ENCODE assay signal across 15 cellular contexts in genomic region chr12:42382013-42382696, GRCh38. TPM values are rescaled to one million over a fixed set of nuclear protein-coding genes. Genes with fewer than 3 reads are reported as not detected.
A peak's percentile ranks its signal among the peaks of the same experiment; 100 is the strongest.
DNase-seq lines count a peak whose midpoint lies in the region; TF ChIP-seq lines count a peak whose summit lies in the region.
"Had no signal": no experiment of that assay in that cellular context is flagged by ENCODE, and none has a peak within 500 bp of the region (broad histone marks: within the 10 kb centered on the region; RNA-seq: fewer than 3 reads in every experiment).

No MANE protein-coding gene starts in this region.

- DNase-seq in SIG-M5 treated with dmso at 0.1 percent for 504 hours (lab: John Stamatoyannopoulos, UW; ENCODE audit: unreplicated experiment) (peak; percentile 31), SIG-M5 (lab: John Stamatoyannopoulos, UW) (no peak), MV-4-11 (lab: John Stamatoyannopoulos, UW) (peak; percentile 49), epithelial cell of esophagus (ENCODE audit: low read depth) (peak; percentile 57), renal cortical epithelial cell (ENCODE audit: low read depth) (peak; percentile 19), cerebellar nuclear complex (lab: John Stamatoyannopoulos, UW) (no peak), HT-29 (ENCODE audit: low spot score) (no peak)
- no peak for DNase-seq in activated CD4-positive, alpha-beta T cell treated with anti-CD3 and anti-CD28 coated beads for 48 hours
- DNase-seq: activated CD8-positive, alpha-beta memory T cell treated with anti-CD3 and anti-CD28 coated beads, Interleukin-2, amount 50 U/mL, for 48 hours; anterior cingulate cortex; effector CD8-positive, alpha-beta T cell; heart left ventricle; NCI-H69; Right ventricle myocardium superior had no signal

- no peak for TF ChIP-seq CTCF in epithelial cell of esophagus (IDR thresholded peaks at IDR 0.05; ENCODE audit: insufficient read depth, low read depth, low read length, missing control alignments)

- H3K4me3 ChIP-seq in epithelial cell of esophagus (ENCODE audit: low read length): no peak overlapping the region
- H3K4me3 ChIP-seq: heart left ventricle, suprapubic skin had no signal

RNA-seq across cellular contexts. Expression of gene PPHLN1, which starts 56.2 kb away (rescaled TPM):
- 106 and 109 TPM in 2 replicates for total RNA-seq in renal cortical epithelial cell
- 45.1 and 47.3 TPM in 2 replicates for total RNA-seq in HT-29 (2014; rRNA removed; shearing (Covaris generic))

RNA-seq across cellular contexts. Expression of gene ZCRB1, which starts 56.3 kb away (rescaled TPM):
- total RNA-seq in renal cortical epithelial cell: 23.4 and 31.2 TPM in 2 replicates
- 12.7 and 23.1 TPM in 2 replicates for total RNA-seq in HT-29 (2014; rRNA removed; shearing (Covaris generic))

Comparison
In these comparisons a context has a peak if more than half of its experiments do, and no peak if none do; other contexts are left out.
1. DNase-seq: peak in SIG-M5 treated with dmso at 0.1 percent for 504 hours (single experiment), MV-4-11 (single experiment), epithelial cell of esophagus (single experiment) and renal cortical epithelial cell (single experiment); none in SIG-M5 (single experiment), activated CD4-positive, alpha-beta T cell treated with anti-CD3 and anti-CD28 coated beads for 48 hours (single experiment), cerebellar nuclear complex (0 of 2) and HT-29 (single experiment).